In genomic region chr9:127004946-127005769, GRCh38 we compare ENCODE assay signal across 9 cellular contexts.
A peak's percentile ranks its signal among the peaks of the same experiment; 100 is the strongest.
DNase-seq lines count a peak whose midpoint lies in the region; ATAC-seq and TF ChIP-seq lines count a peak whose summit lies in the region.
"Had no signal": no experiment of that assay in that cellular context is flagged by ENCODE, and none has a peak within 500 bp of the region (broad histone marks: within the 10 kb centered on the region; RNA-seq: fewer than 3 reads in every experiment).

No MANE protein-coding gene starts in this region.

- H3K4me3 ChIP-seq in esophagus squamous epithelium, result no peak overlapping the region
- H3K4me3 ChIP-seq: BLaER1 had no signal

- ATAC-seq in Right ventricle myocardium superior (ENCODE audit: poor library complexity), result peak; percentile 38
- peak; percentile 72 for ATAC-seq in HG03457 (IDR thresholded peaks at IDR 0.05; ENCODE audit: unreplicated experiment)

- no peaks in the 10 kb centered on the region for H3K27me3 ChIP-seq in esophagus squamous epithelium
- H3K27me3 ChIP-seq: BLaER1 had no signal

- WGBS in esophagus squamous epithelium, 2 donors, result 31 to 49% methylated on average over 3 of the region's 3 CpGs

- no peaks in the 10 kb centered on the region for H3K36me3 ChIP-seq in esophagus squamous epithelium
- H3K36me3 ChIP-seq: BLaER1 had no signal

- intact Hi-C loops in Right ventricle myocardium superior (cut with DNase I) (no loop called here), cardiac septum (cut with DNase I) (no loop called here), esophagus squamous epithelium (cut with DNase I) (no loop called here), posterior cingulate gyrus (cut with DNase I) (no loop called here)

- H3K27ac ChIP-seq in esophagus squamous epithelium, result peak overlapping the region; percentile 0 to 79 (median 52)
- H3K27ac ChIP-seq: BLaER1 had no signal

- peaks cover 0 to 29% (median 11%) of the 10 kb centered on the region in 3 donors for H3K4me1 ChIP-seq in esophagus squamous epithelium

- no peaks in the 10 kb centered on the region for H3K9me3 ChIP-seq in esophagus squamous epithelium
- H3K9me3 ChIP-seq: BLaER1 had no signal

- TF ChIP-seq CTCF in esophagus squamous epithelium (IDR thresholded peaks at IDR 0.05), result no peak

- DNase-seq in Right ventricle myocardium superior (no peak), cardiac septum (ENCODE audit: low spot score) (no peak), esophagus squamous epithelium (lab: John Stamatoyannopoulos, UW) (no peak), cortex of kidney (lab: John Stamatoyannopoulos, UW) (no peak), posterior cingulate gyrus (no peak)
- peak; percentile 32 to 38 for DNase-seq in activated CD8-positive, alpha-beta memory T cell treated with anti-CD3 and anti-CD28 coated beads for 1 hour (ENCODE audit: extremely low read depth in 1 of 2, low read depth in 1 of 2)
- DNase-seq in stimulated activated CD8-positive, alpha-beta memory T cell treated with anti-CD3 and anti-CD28 coated beads, Interleukin-15, amount 100 ng/mL, for 48 hours (ENCODE audit: low read depth in 2 of 2), result peak; percentile 62 to 67

- no peak for TF ChIP-seq POLR2A in esophagus squamous epithelium (IDR thresholded peaks at IDR 0.05)

Comparison
In these comparisons a context has a peak if more than half of its experiments do, and no peak if none do; other contexts are left out.
1. DNase-seq: peak in activated CD8-positive, alpha-beta memory T cell treated with anti-CD3 and anti-CD28 coated beads for 1 hour (2 of 2) and stimulated activated CD8-positive, alpha-beta memory T cell treated with anti-CD3 and anti-CD28 coated beads, Interleukin-15, amount 100 ng/mL, for 48 hours (2 of 2); none in Right ventricle myocardium superior (single experiment), cardiac septum (single experiment), esophagus squamous epithelium (single experiment), cortex of kidney (single experiment) and posterior cingulate gyrus (0 of 10).